8 cellular contexts compared by ENCODE assay signal in the genomic region with DNA sequence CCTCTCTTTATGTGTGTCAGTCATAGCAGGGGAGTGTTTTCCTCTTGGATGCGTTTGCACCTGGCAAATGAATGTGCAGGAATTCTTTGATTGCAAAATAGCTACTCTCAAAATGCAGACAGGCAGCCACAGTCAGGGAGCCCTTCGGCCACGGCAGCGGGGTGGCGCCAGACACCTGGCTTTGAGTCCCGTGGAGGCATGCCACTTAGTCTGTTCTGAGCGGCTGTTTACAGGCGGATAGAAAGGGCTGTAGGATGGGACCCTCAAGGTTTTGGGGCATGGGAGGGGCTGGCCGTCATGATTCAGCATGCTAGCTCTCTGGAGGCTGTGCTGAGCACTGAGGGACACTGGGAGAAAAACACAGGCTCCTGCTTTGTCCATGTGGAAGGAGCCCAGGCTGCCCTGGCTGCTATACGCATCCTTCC.
A peak's percentile ranks its signal among the peaks of the same experiment; 100 is the strongest.
DNase-seq lines count a peak whose midpoint lies in the region; ATAC-seq and TF ChIP-seq lines count a peak whose summit lies in the region.

No MANE protein-coding gene starts in this region.

- H3K4me3 ChIP-seq in GM12865 (ENCODE audit: low read depth, low read length), result no peak overlapping the region
- H3K4me3 ChIP-seq in osteoblast (ENCODE audit: insufficient read depth, low read length), result no peak overlapping the region

- peaks cover 22% of the 10 kb centered on the region for H3K79me2 ChIP-seq in osteoblast (ENCODE audit: insufficient read depth, low read length)

- intact Hi-C loops in posterior vena cava (cut with DNase I), result no loop called here

- no peak overlapping the region for H2AFZ ChIP-seq in osteoblast (ENCODE audit: low read length)

- H3K4me1 ChIP-seq in osteoblast (ENCODE audit: insufficient read depth, low read length), result peaks cover 42% of the 10 kb centered on the region

- H3K36me3 ChIP-seq in osteoblast (ENCODE audit: insufficient read depth, low read length), result no peaks in the 10 kb centered on the region

- ATAC-seq in HG03460 (IDR thresholded peaks at IDR 0.05; ENCODE audit: unreplicated experiment), result no peak

- H3K27me3 ChIP-seq in osteoblast (ENCODE audit: insufficient read depth, low read length), result no peaks in the 10 kb centered on the region

- H3K27ac ChIP-seq in osteoblast (ENCODE audit: low read depth, low read length), result peak overlapping the region; percentile 90

- DNase-seq in 8988T (peak; percentile 70), GM12865 (ENCODE audit: low read depth) (peak; percentile 45), NCI-H226 (peak; percentile 87), globus pallidus (ENCODE audit: low spot score) (peak; percentile 51), osteoblast (ENCODE audit: insufficient read length, low spot score, missing footprints) (peak; percentile 89), posterior vena cava (ENCODE audit: low spot score) (no peak)
- peak; percentile 19 for DNase-seq in activated naive CD4-positive, alpha-beta T cell treated with anti-CD3 and anti-CD28 coated beads, Interleukin-2, amount 50 U/mL, for 16 hours

- TF ChIP-seq CTCF in GM12865 (IDR thresholded peaks at IDR 0.05; ENCODE audit: insufficient read depth, low read depth, low read length, missing control alignments) (peak; percentile 67), osteoblast (IDR thresholded peaks at IDR 0.05; ENCODE audit: extremely low read depth, low read depth, low read length) (peak; percentile 63)

- H3K4me2 ChIP-seq in osteoblast (ENCODE audit: insufficient read depth, low read length), result peak overlapping the region; percentile 72

- no peaks in the 10 kb centered on the region for H4K20me1 ChIP-seq in osteoblast (ENCODE audit: insufficient read depth, low read length)

- H3K9me3 ChIP-seq in osteoblast (ENCODE audit: low read depth, low read length), result no peaks in the 10 kb centered on the region
